ENCODE assay signal across 10 cellular contexts in the genomic region with DNA sequence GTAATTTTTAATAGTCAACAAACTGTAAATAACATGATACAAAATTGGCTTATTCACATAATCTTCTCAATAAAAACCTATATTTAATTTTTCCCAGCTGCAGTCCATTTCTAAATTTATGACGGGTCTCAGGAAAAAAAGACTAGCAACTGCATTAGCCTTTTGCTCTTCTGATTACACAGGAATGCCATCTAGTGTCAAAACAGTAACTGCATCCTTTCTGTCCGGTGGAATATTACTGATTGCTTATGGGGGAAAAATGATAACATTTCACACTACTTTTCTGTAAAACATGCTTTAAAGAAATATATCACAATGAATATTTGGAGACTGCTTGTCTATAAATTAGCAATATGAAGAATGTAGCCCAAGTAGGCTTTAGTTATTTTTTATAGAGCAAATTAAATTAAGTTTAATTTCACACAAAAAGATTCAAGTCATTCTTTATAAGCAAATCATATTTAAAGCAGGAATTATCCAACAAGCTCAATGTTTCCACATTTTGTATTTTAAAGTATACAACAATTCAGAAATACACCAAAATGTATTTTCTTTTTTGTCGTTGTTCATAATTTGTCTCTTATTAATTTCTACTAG.
DNase-seq lines count a peak whose midpoint lies in the region; ATAC-seq, FAIRE-seq and TF ChIP-seq lines count a peak whose summit lies in the region.
"Had no signal": no experiment of that assay in that cellular context is flagged by ENCODE, and none has a peak within 500 bp of the region (broad histone marks: within the 10 kb centered on the region; RNA-seq: fewer than 3 reads in every experiment).

No MANE protein-coding gene starts in this region.

- no peaks in the 10 kb centered on the region for H3K36me3 ChIP-seq in mammary epithelial cell (ENCODE audit: insufficient read depth, low read length)
- H3K36me3 ChIP-seq in prostate gland, result no peaks in the 10 kb centered on the region
- H3K36me3 ChIP-seq: neutrophil had no signal

- H3K27me3 Mint-ChIP-seq in natural killer cell (ENCODE audit: low read depth in 2 of 2), result no peaks in the 10 kb centered on the region
- H3K27me3 Mint-ChIP-seq: activated naive CD8-positive, alpha-beta T cell had no signal

- no peak overlapping the region for H3K4me3 ChIP-seq in mammary epithelial cell (replicated peaks in 1 of 3; ENCODE audit: insufficient read depth in 1 of 3, low read depth in 2 of 3, low read length in 3 of 3)
- no peak overlapping the region for H3K4me3 ChIP-seq in prostate gland

- no peak for TF ChIP-seq POLR2A in H54 (IDR thresholded peaks at IDR 0.05; ENCODE audit: low read depth, low read length)
- no peak for TF ChIP-seq POLR2A in prostate gland (IDR thresholded peaks at IDR 0.05)

- H2AFZ ChIP-seq in mammary epithelial cell (ENCODE audit: low read depth, low read length), result no peak overlapping the region

- H3K9me3 ChIP-seq in mammary epithelial cell (replicated peaks; ENCODE audit: insufficient read depth, low read length), result no peaks in the 10 kb centered on the region
- H3K9me3 ChIP-seq in prostate gland, result no peaks in the 10 kb centered on the region
- H3K9me3 ChIP-seq: neutrophil had no signal

- CTCF ChIA-PET in mammary epithelial cell (lab: Charles Lee; ENCODE audit: low non-redundant PET), result no interaction called here

- ATAC-seq in natural killer cell (no peak), HG02798 (IDR thresholded peaks at IDR 0.05; ENCODE audit: poor library complexity, unreplicated experiment) (no peak)

- peaks cover 11 to 13% of the 10 kb centered on the region in 2 donors for H3K9me3 Mint-ChIP-seq in natural killer cell

- no peaks in the 10 kb centered on the region for H4K20me1 ChIP-seq in mammary epithelial cell (ENCODE audit: insufficient read depth, low read length)

- no peaks in the 10 kb centered on the region for H3K27me3 ChIP-seq in mammary epithelial cell (ENCODE audit: insufficient read depth, low read length)
- no peaks in the 10 kb centered on the region for H3K27me3 ChIP-seq in prostate gland (replicated peaks; ENCODE audit: insufficient read depth)
- H3K27me3 ChIP-seq: neutrophil had no signal

- H3K79me2 ChIP-seq in mammary epithelial cell (ENCODE audit: insufficient read depth, low read length), result no peaks in the 10 kb centered on the region

- H3K4me1 ChIP-seq in mammary epithelial cell (ENCODE audit: insufficient read depth, low read length), result no peaks in the 10 kb centered on the region
- H3K4me1 ChIP-seq in prostate gland (replicated peaks), result no peaks in the 10 kb centered on the region

- no peaks in the 10 kb centered on the region for H3K4me1 Mint-ChIP-seq in natural killer cell

- peak; percentile 86 to 87 for TF ChIP-seq CTCF in mammary epithelial cell (conservative IDR thresholded peaks at IDR 0.05 in 1 of 2, IDR thresholded peaks at IDR 0.05 in 1 of 2; ENCODE audit: extremely low read depth in 1 of 2, insufficient read depth in 1 of 2, low read depth in 1 of 2, low read length in 2 of 2)
- TF ChIP-seq CTCF in prostate gland (IDR thresholded peaks at IDR 0.05), result peak in 3 of 4 experiments; percentile 36 to 48 (median 44)
- TF ChIP-seq CTCF in natural killer cell (IDR thresholded peaks at IDR 0.05), result no peak

- H3K4me2 ChIP-seq in mammary epithelial cell (ENCODE audit: insufficient read depth, low read depth, low read length), result no peak overlapping the region

- dilution Hi-C loops in mammary epithelial cell (cut with HindIII; ENCODE audit: low sequenced_read_pairs), result no loop called here

- WGBS in mammary epithelial cell (ENCODE audit: low coverage, missing lambda C conversion rate), result 18% methylated on average over 3 of the region's 3 CpGs
- 33% methylated on average over 3 of the region's 3 CpGs for WGBS in prostate gland

- H3K4me3 Mint-ChIP-seq in natural killer cell, result no peak overlapping the region
- H3K4me3 Mint-ChIP-seq: activated naive CD8-positive, alpha-beta T cell had no signal

- peak; percentile 4 for DNase-seq in H54 (ENCODE audit: insufficient read length, low spot score)
- DNase-seq in NCI-H2227 (lab: John Stamatoyannopoulos, UW; ENCODE audit: unreplicated experiment), result peak; percentile 46
- DNase-seq in mammary epithelial cell, result peak; percentile 8
- no peak for DNase-seq in prostate gland (ENCODE audit: low spot score)
- no peak for DNase-seq in OCI-M2 (lab: John Stamatoyannopoulos, UW; ENCODE audit: unreplicated experiment)
- DNase-seq in natural killer cell, result no peak
- no peak for DNase-seq in epidermal melanocyte (ENCODE audit: insufficient read length, low spot score)

- intact Hi-C loops in mammary epithelial cell (cut with micrococcal nuclease) (loop anchor here (1.0 kb wide), 2 partner anchors 105 to 289 kb away; no protein-coding TSS in a partner anchor), prostate gland (cut with DNase I) (no loop called here), natural killer cell (cut with micrococcal nuclease) (no loop called here)

- in situ Hi-C loops in mammary epithelial cell (cut with MboI; ENCODE audit: low sequenced_read_pairs in 2 of 2), result loop anchor here (25.0 kb wide), 3 partner anchors 98 to 298 kb away; no protein-coding TSS in a partner anchor

- FAIRE-seq in H54 (lab: Jason Lieb, UNC), result peak; percentile 94

- no peak overlapping the region for H3K27ac Mint-ChIP-seq in natural killer cell
- H3K27ac Mint-ChIP-seq: activated naive CD8-positive, alpha-beta T cell had no signal

- no peaks in the 10 kb centered on the region for H3K36me3 Mint-ChIP-seq in natural killer cell
- H3K36me3 Mint-ChIP-seq: activated naive CD8-positive, alpha-beta T cell had no signal

- no peak overlapping the region for H3K9ac ChIP-seq in mammary epithelial cell (ENCODE audit: insufficient read depth, low read length)

- H3K27ac ChIP-seq in mammary epithelial cell (ENCODE audit: insufficient read depth, low read depth, low read length), result no peak overlapping the region
- no peak overlapping the region for H3K27ac ChIP-seq in prostate gland
- H3K27ac ChIP-seq: neutrophil had no signal

- no TSS peak for BruUV-seq in mammary epithelial cell (replicated peaks; lab: Mats Ljungman, UMichigan)

Comparison
In these comparisons a context has a peak if more than half of its experiments do, and no peak if none do; other contexts are left out.
1. DNase-seq: peak in H54 (single experiment), NCI-H2227 (single experiment) and mammary epithelial cell (single experiment); none in prostate gland (single experiment), OCI-M2 (single experiment), natural killer cell (single experiment) and epidermal melanocyte (single experiment).